ENCODE assay signal across 2 cellular contexts in the genomic region with DNA sequence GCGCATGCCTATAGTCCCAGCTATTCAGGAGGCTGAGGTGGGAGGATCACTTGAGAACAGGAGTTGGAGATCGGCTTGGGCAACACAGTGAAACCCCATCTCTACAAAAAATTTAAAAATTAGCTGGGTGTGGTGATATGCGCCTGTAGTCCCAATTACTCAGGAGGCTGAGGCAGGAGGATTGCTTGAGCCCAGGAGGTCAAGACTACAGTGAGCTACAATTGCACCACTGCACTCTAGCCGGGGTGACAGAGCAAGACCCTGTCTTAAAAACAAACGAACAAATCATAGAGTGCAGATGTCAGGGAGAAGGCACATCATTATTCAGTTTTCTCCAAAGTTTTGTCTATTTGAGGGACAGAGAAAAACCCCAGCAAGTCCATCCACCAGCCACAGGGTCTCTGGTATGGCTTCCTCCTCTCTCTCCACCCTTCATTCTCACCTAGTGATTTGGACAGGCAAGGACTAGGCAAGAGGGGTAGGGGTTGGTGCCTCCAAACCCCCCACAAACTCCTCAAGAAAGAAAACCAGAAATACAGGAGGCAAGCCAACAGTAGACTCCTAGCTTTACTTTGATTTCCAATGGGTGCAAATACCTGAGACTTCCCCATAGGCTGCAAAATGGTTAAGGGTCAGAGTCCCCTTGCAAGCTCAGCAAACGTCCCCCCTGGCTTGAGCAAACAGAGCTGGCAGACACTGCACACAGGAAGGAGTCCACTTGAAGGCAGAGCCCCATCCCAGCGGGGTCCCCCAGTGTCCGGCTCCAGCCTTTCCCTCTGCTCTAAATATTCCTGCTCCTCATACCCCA.
TF ChIP-seq lines count a peak whose summit lies in the region.

No MANE protein-coding gene starts in this region.

TF ChIP-seq in WTC11, 78 proteins besides CTCF, POLR2A, EP300 and RAD21:
- TF ChIP-seq GRHL2 (CRISPR knock-in tag; IDR thresholded peaks at IDR 0.05; ENCODE audit: insufficient replicate concordance, severe bottlenecking) (no peak), CREB1 (CRISPR knock-in tag; IDR thresholded peaks at IDR 0.05) (no peak), ESRRA (CRISPR knock-in tag; IDR thresholded peaks at IDR 0.05; ENCODE audit: borderline replicate concordance) (no peak), ZBTB43 (CRISPR knock-in tag; IDR thresholded peaks at IDR 0.05) (no peak), NFE2L1 (CRISPR knock-in tag; IDR thresholded peaks at IDR 0.05) (no peak), ZNF281 (CRISPR knock-in tag; IDR thresholded peaks at IDR 0.05) (no peak), ZNF396 (CRISPR knock-in tag; IDR thresholded peaks at IDR 0.05; ENCODE audit: borderline replicate concordance) (no peak), ZNF263 (CRISPR knock-in tag; IDR thresholded peaks at IDR 0.05; ENCODE audit: low read depth) (no peak)
- TF ChIP-seq, protein P1, sequence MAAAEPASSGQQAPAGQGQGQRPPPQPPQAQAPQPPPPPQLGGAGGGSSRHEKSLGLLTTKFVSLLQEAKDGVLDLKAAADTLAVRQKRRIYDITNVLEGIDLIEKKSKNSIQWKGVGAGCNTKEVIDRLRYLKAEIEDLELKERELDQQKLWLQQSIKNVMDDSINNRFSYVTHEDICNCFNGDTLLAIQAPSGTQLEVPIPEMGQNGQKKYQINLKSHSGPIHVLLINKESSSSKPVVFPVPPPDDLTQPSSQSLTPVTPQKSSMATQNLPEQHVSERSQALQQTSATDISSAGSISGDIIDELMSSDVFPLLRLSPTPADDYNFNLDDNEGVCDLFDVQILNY (CRISPR knock-in tag; IDR thresholded peaks at IDR 0.05) = no peak
- TF ChIP-seq, protein P2, sequence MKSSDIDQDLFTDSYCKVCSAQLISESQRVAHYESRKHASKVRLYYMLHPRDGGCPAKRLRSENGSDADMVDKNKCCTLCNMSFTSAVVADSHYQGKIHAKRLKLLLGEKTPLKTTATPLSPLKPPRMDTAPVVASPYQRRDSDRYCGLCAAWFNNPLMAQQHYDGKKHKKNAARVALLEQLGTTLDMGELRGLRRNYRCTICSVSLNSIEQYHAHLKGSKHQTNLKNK (CRISPR knock-in tag; IDR thresholded peaks at IDR 0.05) = no peak
- TF ChIP-seq, protein P3, sequence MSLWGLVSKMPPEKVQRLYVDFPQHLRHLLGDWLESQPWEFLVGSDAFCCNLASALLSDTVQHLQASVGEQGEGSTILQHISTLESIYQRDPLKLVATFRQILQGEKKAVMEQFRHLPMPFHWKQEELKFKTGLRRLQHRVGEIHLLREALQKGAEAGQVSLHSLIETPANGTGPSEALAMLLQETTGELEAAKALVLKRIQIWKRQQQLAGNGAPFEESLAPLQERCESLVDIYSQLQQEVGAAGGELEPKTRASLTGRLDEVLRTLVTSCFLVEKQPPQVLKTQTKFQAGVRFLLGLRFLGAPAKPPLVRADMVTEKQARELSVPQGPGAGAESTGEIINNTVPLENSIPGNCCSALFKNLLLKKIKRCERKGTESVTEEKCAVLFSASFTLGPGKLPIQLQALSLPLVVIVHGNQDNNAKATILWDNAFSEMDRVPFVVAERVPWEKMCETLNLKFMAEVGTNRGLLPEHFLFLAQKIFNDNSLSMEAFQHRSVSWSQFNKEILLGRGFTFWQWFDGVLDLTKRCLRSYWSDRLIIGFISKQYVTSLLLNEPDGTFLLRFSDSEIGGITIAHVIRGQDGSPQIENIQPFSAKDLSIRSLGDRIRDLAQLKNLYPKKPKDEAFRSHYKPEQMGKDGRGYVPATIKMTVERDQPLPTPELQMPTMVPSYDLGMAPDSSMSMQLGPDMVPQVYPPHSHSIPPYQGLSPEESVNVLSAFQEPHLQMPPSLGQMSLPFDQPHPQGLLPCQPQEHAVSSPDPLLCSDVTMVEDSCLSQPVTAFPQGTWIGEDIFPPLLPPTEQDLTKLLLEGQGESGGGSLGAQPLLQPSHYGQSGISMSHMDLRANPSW (CRISPR knock-in tag; conservative IDR thresholded peaks at IDR 0.05; ENCODE audit: low read depth) = no peak

TF ChIP-seq in HepG2, 621 proteins besides CTCF, POLR2A, EP300 and RAD21 (continues in another document):
- TF ChIP-seq ZNF160 (CRISPR knock-in tag; IDR thresholded peaks at IDR 0.05) (no peak; the same call in 1 of the 2 replicates), ZNF660 (CRISPR knock-in tag; IDR thresholded peaks at IDR 0.05; ENCODE audit: borderline replicate concordance, low read depth) (no peak), ZNF678 (CRISPR knock-in tag; IDR thresholded peaks at IDR 0.05) (no peak), ZNF136 (CRISPR knock-in tag; IDR thresholded peaks at IDR 0.05; ENCODE audit: low read depth) (no peak), GFI1 (CRISPR knock-in tag; IDR thresholded peaks at IDR 0.05; ENCODE audit: borderline replicate concordance) (peak; percentile 28), SP2 (CRISPR knock-in tag; IDR thresholded peaks at IDR 0.05) (no peak), NFYC (CRISPR knock-in tag; IDR thresholded peaks at IDR 0.05) (no peak), ZBTB10 (CRISPR knock-in tag; IDR thresholded peaks at IDR 0.05; ENCODE audit: borderline replicate concordance) (peak; percentile 76; the same call in 1 of the 2 replicates), MXD3 (CRISPR knock-in tag; IDR thresholded peaks at IDR 0.05) (no peak), ZNF367 (CRISPR knock-in tag; IDR thresholded peaks at IDR 0.05; ENCODE audit: borderline replicate concordance) (no peak), MAFK (conservative IDR thresholded peaks at IDR 0.05 in 1 of 2, IDR thresholded peaks at IDR 0.05 in 1 of 2; ENCODE audit: low read length in 2 of 2) (peak; percentile 83 to 86), NR2C2 (CRISPR knock-in tag; IDR thresholded peaks at IDR 0.05; ENCODE audit: borderline replicate concordance) (no peak), ATAD3A (CRISPR knock-in tag; IDR thresholded peaks at IDR 0.05) (no peak), ZIK1 (CRISPR knock-in tag; IDR thresholded peaks at IDR 0.05; ENCODE audit: borderline replicate concordance, low read depth) (no peak), NCOA2 (CRISPR knock-in tag; IDR thresholded peaks at IDR 0.05) (peak; percentile 53; the same call in 1 of the 2 replicates), ZNF512 (CRISPR knock-in tag; IDR thresholded peaks at IDR 0.05) (no peak), ZNF749 (CRISPR knock-in tag; IDR thresholded peaks at IDR 0.05; ENCODE audit: borderline replicate concordance) (no peak), SRSF9 (IDR thresholded peaks at IDR 0.05; ENCODE audit: borderline replicate concordance, insufficient read depth, low read depth, low read length, poor library complexity, severe bottlenecking) (no peak)
- TF ChIP-seq, protein P4, sequence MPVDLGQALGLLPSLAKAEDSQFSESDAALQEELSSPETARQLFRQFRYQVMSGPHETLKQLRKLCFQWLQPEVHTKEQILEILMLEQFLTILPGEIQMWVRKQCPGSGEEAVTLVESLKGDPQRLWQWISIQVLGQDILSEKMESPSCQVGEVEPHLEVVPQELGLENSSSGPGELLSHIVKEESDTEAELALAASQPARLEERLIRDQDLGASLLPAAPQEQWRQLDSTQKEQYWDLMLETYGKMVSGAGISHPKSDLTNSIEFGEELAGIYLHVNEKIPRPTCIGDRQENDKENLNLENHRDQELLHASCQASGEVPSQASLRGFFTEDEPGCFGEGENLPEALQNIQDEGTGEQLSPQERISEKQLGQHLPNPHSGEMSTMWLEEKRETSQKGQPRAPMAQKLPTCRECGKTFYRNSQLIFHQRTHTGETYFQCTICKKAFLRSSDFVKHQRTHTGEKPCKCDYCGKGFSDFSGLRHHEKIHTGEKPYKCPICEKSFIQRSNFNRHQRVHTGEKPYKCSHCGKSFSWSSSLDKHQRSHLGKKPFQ (CRISPR knock-in tag; IDR thresholded peaks at IDR 0.05; ENCODE audit: insufficient replicate concordance) = no peak
- TF ChIP-seq, protein P5, sequence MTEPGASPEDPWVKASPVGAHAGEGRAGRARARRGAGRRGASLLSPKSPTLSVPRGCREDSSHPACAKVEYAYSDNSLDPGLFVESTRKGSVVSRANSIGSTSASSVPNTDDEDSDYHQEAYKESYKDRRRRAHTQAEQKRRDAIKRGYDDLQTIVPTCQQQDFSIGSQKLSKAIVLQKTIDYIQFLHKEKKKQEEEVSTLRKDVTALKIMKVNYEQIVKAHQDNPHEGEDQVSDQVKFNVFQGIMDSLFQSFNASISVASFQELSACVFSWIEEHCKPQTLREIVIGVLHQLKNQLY (CRISPR knock-in tag; IDR thresholded peaks at IDR 0.05) = no peak
- TF ChIP-seq, protein P6, sequence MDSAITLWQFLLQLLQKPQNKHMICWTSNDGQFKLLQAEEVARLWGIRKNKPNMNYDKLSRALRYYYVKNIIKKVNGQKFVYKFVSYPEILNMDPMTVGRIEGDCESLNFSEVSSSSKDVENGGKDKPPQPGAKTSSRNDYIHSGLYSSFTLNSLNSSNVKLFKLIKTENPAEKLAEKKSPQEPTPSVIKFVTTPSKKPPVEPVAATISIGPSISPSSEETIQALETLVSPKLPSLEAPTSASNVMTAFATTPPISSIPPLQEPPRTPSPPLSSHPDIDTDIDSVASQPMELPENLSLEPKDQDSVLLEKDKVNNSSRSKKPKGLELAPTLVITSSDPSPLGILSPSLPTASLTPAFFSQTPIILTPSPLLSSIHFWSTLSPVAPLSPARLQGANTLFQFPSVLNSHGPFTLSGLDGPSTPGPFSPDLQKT (CRISPR knock-in tag; IDR thresholded peaks at IDR 0.05; ENCODE audit: borderline replicate concordance) = no peak
- TF ChIP-seq, protein P7, sequence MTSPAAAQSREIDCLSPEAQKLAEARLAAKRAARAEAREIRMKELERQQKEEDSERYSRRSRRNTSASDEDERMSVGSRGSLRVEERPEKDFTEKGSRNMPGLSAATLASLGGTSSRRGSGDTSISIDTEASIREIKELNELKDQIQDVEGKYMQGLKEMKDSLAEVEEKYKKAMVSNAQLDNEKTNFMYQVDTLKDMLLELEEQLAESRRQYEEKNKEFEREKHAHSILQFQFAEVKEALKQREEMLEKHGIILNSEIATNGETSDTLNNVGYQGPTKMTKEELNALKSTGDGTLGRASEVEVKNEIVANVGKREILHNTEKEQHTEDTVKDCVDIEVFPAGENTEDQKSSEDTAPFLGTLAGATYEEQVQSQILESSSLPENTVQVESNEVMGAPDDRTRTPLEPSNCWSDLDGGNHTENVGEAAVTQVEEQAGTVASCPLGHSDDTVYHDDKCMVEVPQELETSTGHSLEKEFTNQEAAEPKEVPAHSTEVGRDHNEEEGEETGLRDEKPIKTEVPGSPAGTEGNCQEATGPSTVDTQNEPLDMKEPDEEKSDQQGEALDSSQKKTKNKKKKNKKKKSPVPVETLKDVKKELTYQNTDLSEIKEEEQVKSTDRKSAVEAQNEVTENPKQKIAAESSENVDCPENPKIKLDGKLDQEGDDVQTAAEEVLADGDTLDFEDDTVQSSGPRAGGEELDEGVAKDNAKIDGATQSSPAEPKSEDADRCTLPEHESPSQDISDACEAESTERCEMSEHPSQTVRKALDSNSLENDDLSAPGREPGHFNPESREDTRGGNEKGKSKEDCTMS (CRISPR knock-in tag; conservative IDR thresholded peaks at IDR 0.05) = no peak
- TF ChIP-seq, protein P1 (CRISPR knock-in tag; conservative IDR thresholded peaks at IDR 0.05) = no peak
- TF ChIP-seq, protein P8, sequence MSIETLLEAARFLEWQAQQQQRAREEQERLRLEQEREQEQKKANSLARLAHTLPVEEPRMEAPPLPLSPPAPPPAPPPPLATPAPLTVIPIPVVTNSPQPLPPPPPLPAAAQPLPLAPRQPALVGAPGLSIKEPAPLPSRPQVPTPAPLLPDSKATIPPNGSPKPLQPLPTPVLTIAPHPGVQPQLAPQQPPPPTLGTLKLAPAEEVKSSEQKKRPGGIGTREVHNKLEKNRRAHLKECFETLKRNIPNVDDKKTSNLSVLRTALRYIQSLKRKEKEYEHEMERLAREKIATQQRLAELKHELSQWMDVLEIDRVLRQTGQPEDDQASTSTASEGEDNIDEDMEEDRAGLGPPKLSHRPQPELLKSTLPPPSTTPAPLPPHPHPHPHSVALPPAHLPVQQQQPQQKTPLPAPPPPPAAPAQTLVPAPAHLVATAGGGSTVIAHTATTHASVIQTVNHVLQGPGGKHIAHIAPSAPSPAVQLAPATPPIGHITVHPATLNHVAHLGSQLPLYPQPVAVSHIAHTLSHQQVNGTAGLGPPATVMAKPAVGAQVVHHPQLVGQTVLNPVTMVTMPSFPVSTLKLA (IDR thresholded peaks at IDR 0.05) = no peak
